Comparison of ENCODE assay signal across 9 cellular contexts in the genomic region with DNA sequence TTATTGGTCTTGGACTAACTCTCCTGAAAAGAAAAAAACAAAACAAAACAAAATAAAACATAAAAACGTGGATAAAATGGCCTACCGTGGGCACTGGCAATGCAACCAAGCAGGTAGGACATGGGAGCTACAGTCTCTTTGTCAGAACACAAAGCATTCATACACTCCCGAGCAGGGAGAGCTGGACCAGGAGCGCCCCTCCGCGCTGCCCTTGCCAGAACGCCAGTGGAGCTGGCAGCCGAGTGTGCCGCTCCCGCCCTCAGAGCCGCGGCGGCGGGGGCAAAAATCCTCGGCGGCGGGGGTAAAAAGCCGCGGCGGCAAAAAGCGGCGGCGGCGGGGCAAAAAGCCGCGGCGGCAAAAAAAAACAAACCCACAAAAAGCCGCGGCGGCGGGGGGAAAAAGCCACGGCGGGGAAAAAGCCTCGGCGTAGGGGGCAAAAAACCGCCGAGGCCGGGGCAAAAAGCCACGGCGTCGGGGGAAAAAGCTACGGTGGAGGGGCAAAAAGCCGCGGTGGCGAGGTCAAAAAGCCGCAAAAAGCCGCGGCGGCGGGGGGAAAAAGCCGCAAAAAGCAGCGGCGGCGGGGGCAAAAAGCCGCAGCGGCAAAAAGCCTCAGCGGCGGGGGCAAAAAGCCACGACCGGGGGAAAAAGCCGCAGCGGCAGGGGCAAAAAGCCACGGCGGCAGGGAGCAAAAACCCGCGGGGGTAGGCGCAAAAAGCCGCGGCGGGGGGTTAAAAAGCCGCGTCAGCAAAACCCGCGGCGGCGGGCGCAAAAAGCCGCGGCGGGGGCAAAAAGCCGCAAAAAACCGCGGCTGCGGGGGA.
DNase-seq lines count a peak whose midpoint lies in the region; ATAC-seq and TF ChIP-seq lines count a peak whose summit lies in the region.
"Had no signal": no experiment of that assay in that cellular context is flagged by ENCODE, and none has a peak within 500 bp of the region (broad histone marks: within the 10 kb centered on the region; RNA-seq: fewer than 3 reads in every experiment).

No MANE protein-coding gene starts in this region.

- peaks cover 0 to 14% of the 10 kb centered on the region in 2 donors for H3K27me3 ChIP-seq in right atrium auricular region
- no peaks in the 10 kb centered on the region for H3K27me3 ChIP-seq in liver (ENCODE audit: control insufficient read depth in 4 of 4, insufficient read depth in 4 of 4, low read length in 3 of 4)
- H3K27me3 ChIP-seq in aorta (ENCODE audit: control insufficient read depth in 1 of 2, insufficient read depth in 2 of 2, low read length in 1 of 2): no peaks in the 10 kb centered on the region

- H3K36me3 Mint-ChIP-seq in activated T-helper 17 cell treated with anti-CD3 and anti-CD28 coated beads, Interleukin-2, amount 50 U/mL, for 72 hours (ENCODE audit: low read depth): no peaks in the 10 kb centered on the region

- no peaks in the 10 kb centered on the region for H3K4me1 Mint-ChIP-seq in activated T-helper 17 cell treated with anti-CD3 and anti-CD28 coated beads, Interleukin-2, amount 50 U/mL, for 72 hours
- H3K4me1 Mint-ChIP-seq: mesothelial cell of epicardium had no signal

- peak overlapping the region in 1 of 2 donors; percentile 28 for H3K9ac ChIP-seq in liver (ENCODE audit: low read depth in 1 of 2, low read length in 2 of 2)

- no peak overlapping the region for H3K27ac Mint-ChIP-seq in activated T-helper 17 cell treated with anti-CD3 and anti-CD28 coated beads, Interleukin-2, amount 50 U/mL, for 72 hours
- H3K27ac Mint-ChIP-seq: mesothelial cell of epicardium had no signal

- H3K4me3 Mint-ChIP-seq in activated T-helper 17 cell treated with anti-CD3 and anti-CD28 coated beads, Interleukin-2, amount 50 U/mL, for 72 hours: peak overlapping the region; percentile 23
- H3K4me3 Mint-ChIP-seq: mesothelial cell of epicardium had no signal

- ATAC-seq in Right ventricle myocardium inferior (no peak), aorta (ENCODE audit: low FRiP score) (no peak), GM21526 (IDR thresholded peaks at IDR 0.05; ENCODE audit: low FRiP score, unreplicated experiment) (no peak)
- no peak for ATAC-seq in activated T-helper 17 cell treated with anti-CD3 and anti-CD28 coated beads, Interleukin-2, amount 50 U/mL, for 72 hours (replicated peaks)
- ATAC-seq in activated CD4-positive, CD25-positive, alpha-beta regulatory T cell treated with anti-CD3 and anti-CD28 coated beads, Interleukin-2, amount 50 U/mL, for 24 hours: no peak

- peak in 1 of 2 donors; percentile 16 for TF ChIP-seq RAD21 in liver (IDR thresholded peaks at IDR 0.05)

- H3K27ac ChIP-seq in right atrium auricular region: no peak overlapping the region
- H3K27ac ChIP-seq in liver (ENCODE audit: low read depth in 1 of 2, low read length in 2 of 2): peak overlapping the region; percentile 59 to 84
- no peak overlapping the region for H3K27ac ChIP-seq in aorta (ENCODE audit: low read depth in 1 of 2, low read length in 2 of 2)

- H3K9me3 Mint-ChIP-seq in activated T-helper 17 cell treated with anti-CD3 and anti-CD28 coated beads, Interleukin-2, amount 50 U/mL, for 72 hours: peaks cover 12% of the 10 kb centered on the region

- intact Hi-C loops in Right ventricle myocardium inferior (cut with DNase I): no loop called here
- intact Hi-C loops in aorta (cut with DNase I): no loop called here

- peaks cover 0 to 7% of the 10 kb centered on the region in 2 donors for H3K4me1 ChIP-seq in right atrium auricular region
- H3K4me1 ChIP-seq in liver (ENCODE audit: control insufficient read depth in 4 of 4, insufficient read depth in 4 of 4, low read length in 3 of 4): no peaks in the 10 kb centered on the region
- peaks cover 0 to 3% of the 10 kb centered on the region in 2 donors for H3K4me1 ChIP-seq in aorta (ENCODE audit: control insufficient read depth in 1 of 2, insufficient read depth in 2 of 2, low read length in 2 of 2)

- WGBS in liver: 6% methylated on average over 84 of the region's 84 CpGs
- 7 to 11% methylated on average over 83 to 84 of the region's 84 CpGs for WGBS in aorta, 2 donors

- H3K27me3 Mint-ChIP-seq in activated T-helper 17 cell treated with anti-CD3 and anti-CD28 coated beads, Interleukin-2, amount 50 U/mL, for 72 hours: peaks cover 23% of the 10 kb centered on the region

- peak; percentile 60 for DNase-seq in Right ventricle myocardium inferior (ENCODE audit: missing footprints)
- no peak for DNase-seq in right atrium auricular region (ENCODE audit: low spot score)
- DNase-seq in aorta: peak in 1 of 2 donors; percentile 70
- DNase-seq in SKM-1 (lab: John Stamatoyannopoulos, UW; ENCODE audit: unreplicated experiment): no peak

- H3K4me3 ChIP-seq in right atrium auricular region: peak overlapping the region in 1 of 2 donors; percentile 50
- H3K4me3 ChIP-seq in liver (ENCODE audit: low read depth in 1 of 3, low read length in 3 of 3): peak overlapping the region; percentile 1 to 90 (median 54)
- peak overlapping the region; percentile 45 to 53 for H3K4me3 ChIP-seq in aorta (ENCODE audit: low read length in 2 of 2)

- TF ChIP-seq CTCF in right atrium auricular region (IDR thresholded peaks at IDR 0.05) (no peak), liver (IDR thresholded peaks at IDR 0.05; ENCODE audit: low read depth, low read length, missing input control) (no peak)

- H3K36me3 ChIP-seq in right atrium auricular region (no peaks in the 10 kb centered on the region), liver (ENCODE audit: control insufficient read depth in 4 of 4, insufficient read depth in 3 of 4, low read depth in 1 of 4, low read length in 3 of 4) (no peaks in the 10 kb centered on the region), aorta (ENCODE audit: control insufficient read depth in 1 of 2, insufficient read depth in 2 of 2, low read length in 1 of 2) (no peaks in the 10 kb centered on the region)

- H3K9me3 ChIP-seq in right atrium auricular region: peaks cover 0 to 15% of the 10 kb centered on the region in 2 donors
- H3K9me3 ChIP-seq in liver (ENCODE audit: control insufficient read depth in 4 of 4, low read length in 3 of 4): no peaks in the 10 kb centered on the region
- H3K9me3 ChIP-seq in aorta (ENCODE audit: control insufficient read depth, low read length): no peaks in the 10 kb centered on the region

TF ChIP-seq in liver, 16 proteins besides CTCF, POLR2A, EP300 and RAD21:
- TF ChIP-seq, protein P1, sequence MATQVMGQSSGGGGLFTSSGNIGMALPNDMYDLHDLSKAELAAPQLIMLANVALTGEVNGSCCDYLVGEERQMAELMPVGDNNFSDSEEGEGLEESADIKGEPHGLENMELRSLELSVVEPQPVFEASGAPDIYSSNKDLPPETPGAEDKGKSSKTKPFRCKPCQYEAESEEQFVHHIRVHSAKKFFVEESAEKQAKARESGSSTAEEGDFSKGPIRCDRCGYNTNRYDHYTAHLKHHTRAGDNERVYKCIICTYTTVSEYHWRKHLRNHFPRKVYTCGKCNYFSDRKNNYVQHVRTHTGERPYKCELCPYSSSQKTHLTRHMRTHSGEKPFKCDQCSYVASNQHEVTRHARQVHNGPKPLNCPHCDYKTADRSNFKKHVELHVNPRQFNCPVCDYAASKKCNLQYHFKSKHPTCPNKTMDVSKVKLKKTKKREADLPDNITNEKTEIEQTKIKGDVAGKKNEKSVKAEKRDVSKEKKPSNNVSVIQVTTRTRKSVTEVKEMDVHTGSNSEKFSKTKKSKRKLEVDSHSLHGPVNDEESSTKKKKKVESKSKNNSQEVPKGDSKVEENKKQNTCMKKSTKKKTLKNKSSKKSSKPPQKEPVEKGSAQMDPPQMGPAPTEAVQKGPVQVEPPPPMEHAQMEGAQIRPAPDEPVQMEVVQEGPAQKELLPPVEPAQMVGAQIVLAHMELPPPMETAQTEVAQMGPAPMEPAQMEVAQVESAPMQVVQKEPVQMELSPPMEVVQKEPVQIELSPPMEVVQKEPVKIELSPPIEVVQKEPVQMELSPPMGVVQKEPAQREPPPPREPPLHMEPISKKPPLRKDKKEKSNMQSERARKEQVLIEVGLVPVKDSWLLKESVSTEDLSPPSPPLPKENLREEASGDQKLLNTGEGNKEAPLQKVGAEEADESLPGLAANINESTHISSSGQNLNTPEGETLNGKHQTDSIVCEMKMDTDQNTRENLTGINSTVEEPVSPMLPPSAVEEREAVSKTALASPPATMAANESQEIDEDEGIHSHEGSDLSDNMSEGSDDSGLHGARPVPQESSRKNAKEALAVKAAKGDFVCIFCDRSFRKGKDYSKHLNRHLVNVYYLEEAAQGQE (IDR thresholded peaks at IDR 0.05): peak; percentile 20
- TF ChIP-seq FOXA1 (IDR thresholded peaks at IDR 0.05) (no peak), YY1 (IDR thresholded peaks at IDR 0.05) (peak; percentile 88), HNF4G (IDR thresholded peaks at IDR 0.05) (no peak)

Comparison
In these comparisons a context has a peak if more than half of its experiments do, and no peak if none do; other contexts are left out.
1. H3K27ac ChIP-seq: peak in liver (2 of 2); none in right atrium auricular region (0 of 2) and aorta (0 of 2).